In genomic region chr16:56388209-56388608, GRCh38 we compare ENCODE assay signal across 18 cellular contexts.
"Had no signal": no experiment of that assay in that cellular context is flagged by ENCODE, and none has a peak within 500 bp of the region (broad histone marks: within the 10 kb centered on the region; RNA-seq: fewer than 3 reads in every experiment).

No MANE protein-coding gene starts in this region.

- DNase-seq: activated CD4-positive, alpha-beta T cell treated with anti-CD3 and anti-CD28 coated beads for 1 hour; activated CD4-positive, alpha-beta T cell treated with anti-CD3 and anti-CD28 coated beads, Interleukin-2, amount 50 U/mL, for 4 hours; activated naive CD4-positive, alpha-beta T cell treated with Interleukin-2 at 50 U/mL for 16 hours; activated naive CD8-positive, alpha-beta T cell treated with anti-CD3 and anti-CD28 coated beads, Interleukin-2, amount 50 U/mL, for 24 hours; effector memory CD4-positive, alpha-beta T cell; kidney; left ventricle myocardium inferior; mesendoderm; natural killer cell; stimulated activated CD4-positive, alpha-beta T cell treated with anti-CD3 and anti-CD28 coated beads, Interleukin-4, amount 100 ng/mL, for 1 hour; stimulated activated naive CD4-positive, alpha-beta T cell; T-helper 1 cell had no signal

- H3K27me3 ChIP-seq: neutrophil, tibial nerve, vagina had no signal

- H3K4me1 ChIP-seq: tibial nerve, vagina had no signal

- ATAC-seq: activated naive CD8-positive, alpha-beta T cell treated with anti-CD3 and anti-CD28 coated beads, Interleukin-2, amount 50 U/mL, for 24 hours; activated T-helper 17 cell treated with anti-CD3 and anti-CD28 coated beads, Interleukin-2, amount 50 U/mL, for 72 hours; natural killer cell had no signal

- H3K27ac ChIP-seq: left ventricle myocardium inferior, neutrophil, tibial nerve, vagina, VCaP had no signal

- H3K4me3 ChIP-seq: left ventricle myocardium inferior, tibial nerve, vagina had no signal

- H3K4me3 Mint-ChIP-seq: activated naive CD8-positive, alpha-beta T cell treated with anti-CD3 and anti-CD28 coated beads, Interleukin-2, amount 50 U/mL, for 24 hours; activated T-helper 17 cell treated with anti-CD3 and anti-CD28 coated beads, Interleukin-2, amount 50 U/mL, for 72 hours; central memory CD8-positive, alpha-beta T cell; natural killer cell had no signal

- H3K9me3 Mint-ChIP-seq: natural killer cell had no signal

- H3K27ac Mint-ChIP-seq: activated naive CD8-positive, alpha-beta T cell treated with anti-CD3 and anti-CD28 coated beads, Interleukin-2, amount 50 U/mL, for 24 hours; activated T-helper 17 cell treated with anti-CD3 and anti-CD28 coated beads, Interleukin-2, amount 50 U/mL, for 72 hours; natural killer cell had no signal

- H3K27me3 Mint-ChIP-seq: activated naive CD8-positive, alpha-beta T cell treated with anti-CD3 and anti-CD28 coated beads, Interleukin-2, amount 50 U/mL, for 24 hours; activated T-helper 17 cell treated with anti-CD3 and anti-CD28 coated beads, Interleukin-2, amount 50 U/mL, for 72 hours; central memory CD8-positive, alpha-beta T cell had no signal
